Comparison of ENCODE assay signal across 23 cellular contexts in the genomic region with DNA sequence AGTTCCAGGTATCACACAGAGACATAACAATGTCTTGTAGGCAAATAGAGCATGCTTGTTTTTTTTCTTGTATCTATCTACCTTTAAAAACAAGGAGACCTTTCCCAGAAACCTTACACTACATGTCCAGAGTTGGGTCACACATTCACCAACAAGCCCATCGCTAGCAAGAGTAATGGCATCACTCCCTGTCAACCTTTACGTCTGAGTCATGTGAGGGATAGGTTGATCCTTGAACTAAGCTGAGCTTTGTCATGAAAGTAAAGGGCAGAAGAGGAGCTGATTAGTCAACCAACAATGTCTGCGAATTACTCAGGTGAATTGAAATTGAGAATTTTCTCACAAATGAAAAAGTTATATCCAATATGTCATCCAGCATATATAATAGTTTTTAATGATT.
"Had no signal": no experiment of that assay in that cellular context is flagged by ENCODE, and none has a peak within 500 bp of the region (broad histone marks: within the 10 kb centered on the region; RNA-seq: fewer than 3 reads in every experiment).

No MANE protein-coding gene starts in this region.

- H3K9me3 ChIP-seq: adrenal gland, body of pancreas, heart right ventricle, neutrophil, right lobe of liver, tibial nerve had no signal

- DNase-seq: activated CD4-positive, alpha-beta T cell treated with anti-CD3 and anti-CD28 coated beads for 48 hours; activated CD4-positive, alpha-beta T cell treated with anti-CD3 and anti-CD28 coated beads, Interleukin-2, amount 50 U/mL, for 48 hours; activated CD4-positive, CD25-positive, alpha-beta regulatory T cell; activated CD8-positive, alpha-beta memory T cell treated with anti-CD3 and anti-CD28 coated beads for 24 hours; activated effector memory CD4-positive, alpha-beta T cell treated with Interleukin-2 at 50 U/mL for 16 hours; activated naive CD4-positive, alpha-beta T cell treated with anti-CD3 and anti-CD28 coated beads for 36 hours; activated naive CD8-positive, alpha-beta T cell treated with anti-CD3 and anti-CD28 coated beads for 36 hours; adrenal gland; aorta; body of pancreas; dorsolateral prefrontal cortex; effector memory CD4-positive, alpha-beta T cell; foreskin fibroblast; heart right ventricle; left cardiac atrium; left ventricle myocardium superior; nephron progenitor cell; right lobe of liver; stimulated activated CD4-positive, alpha-beta T cell treated with anti-CD3 and anti-CD28 coated beads, Interleukin-2, amount 100 ng/mL, for 48 hours; stimulated activated naive CD4-positive, alpha-beta T cell treated with Interleukin-2 at 50 U/mL for 16 hours had no signal

- ATAC-seq: body of pancreas, heart right ventricle, left cardiac atrium, left ventricle myocardium superior, right lobe of liver had no signal

- H3K4me3 ChIP-seq: adrenal gland, body of pancreas, coronary artery, dorsolateral prefrontal cortex, heart right ventricle, right lobe of liver, tibial nerve had no signal

- H3K27ac ChIP-seq: adrenal gland, body of pancreas, coronary artery, dorsolateral prefrontal cortex, heart right ventricle, neutrophil, right lobe of liver, tibial nerve had no signal

- H3K4me1 ChIP-seq: adrenal gland, body of pancreas, heart right ventricle, right lobe of liver, tibial nerve had no signal

- H3K27me3 ChIP-seq: adrenal gland, body of pancreas, dorsolateral prefrontal cortex, heart right ventricle, neutrophil, right lobe of liver, tibial nerve had no signal

- H3K36me3 ChIP-seq: adrenal gland, heart right ventricle, neutrophil, right lobe of liver had no signal
